29 cellular contexts compared by ENCODE assay signal in genomic region chr2:152632736-152633135, GRCh38.
"Had no signal": no experiment of that assay in that cellular context is flagged by ENCODE, and none has a peak within 500 bp of the region (broad histone marks: within the 10 kb centered on the region; RNA-seq: fewer than 3 reads in every experiment).

No MANE protein-coding gene starts in this region.

- H3K4me3 ChIP-seq: adrenal gland, esophagus muscularis mucosa, gastroesophageal sphincter, heart right ventricle had no signal

- H3K27me3 ChIP-seq: adrenal gland, brain microvascular endothelial cell, esophagus muscularis mucosa, gastroesophageal sphincter, heart right ventricle had no signal

- H3K9me3 ChIP-seq: adrenal gland, esophagus muscularis mucosa, gastroesophageal sphincter, heart right ventricle had no signal

- ATAC-seq: activated CD4-positive, alpha-beta T cell treated with anti-CD3 and anti-CD28 coated beads for 36 hours; activated CD8-positive, alpha-beta memory T cell treated with anti-CD3 and anti-CD28 coated beads, Interleukin-2, amount 10 ng/mL, durations not matched to agents 7 days and 5 days; activated CD8-positive, alpha-beta T cell treated with anti-CD3 and anti-CD28 coated beads, Interleukin-2, amount 10 ng/mL, durations not matched to agents 7 days and 5 days; activated naive CD8-positive, alpha-beta T cell treated with anti-CD3 and anti-CD28 coated beads, Interleukin-2, amount 50 U/mL, for 24 hours; effector memory CD8-positive, alpha-beta T cell; gastroesophageal sphincter; heart right ventricle; T-helper 17 cell had no signal

- H3K4me1 ChIP-seq: adrenal gland had no signal

- DNase-seq: activated CD4-positive, alpha-beta memory T cell treated with anti-CD3 and anti-CD28 coated beads for 36 hours; activated CD4-positive, alpha-beta T cell treated with anti-CD3 and anti-CD28 coated beads for 36 hours; activated CD4-positive, alpha-beta T cell treated with anti-CD3 and anti-CD28 coated beads, Interleukin-2, amount 10 ng/mL, durations not matched to agents 24 days and 14 days; activated CD4-positive, CD25-positive, alpha-beta regulatory T cell; activated CD4-positive, CD25-positive, alpha-beta regulatory T cell treated with anti-CD3 and anti-CD28 coated beads, Interleukin-2, amount 50 U/mL, for 72 hours; activated CD8-positive, alpha-beta memory T cell treated with anti-CD3 and anti-CD28 coated beads, Interleukin-2, amount 10 ng/mL, durations not matched to agents 7 days and 5 days; activated CD8-positive, alpha-beta memory T cell treated with anti-CD3 and anti-CD28 coated beads, Interleukin-2, amount 50 U/mL, for 4 hours; activated CD8-positive, alpha-beta T cell treated with anti-CD3 and anti-CD28 coated beads, Interleukin-2, amount 10 ng/mL, durations not matched to agents 7 days and 5 days; activated effector memory CD4-positive, alpha-beta T cell treated with anti-CD3 and anti-CD28 coated beads, Interleukin-2, amount 50 U/mL, for 16 hours; activated naive CD4-positive, alpha-beta T cell treated with anti-CD3 and anti-CD28 coated beads for 36 hours; activated naive CD8-positive, alpha-beta T cell treated with anti-CD3 and anti-CD28 coated beads for 36 hours; activated naive CD8-positive, alpha-beta T cell treated with anti-CD3 and anti-CD28 coated beads, Interleukin-2, amount 50 U/mL, for 24 hours; activated T-cell treated with anti-CD3 and anti-CD28 coated beads, Interleukin-2, amount 50 U/mL, for 1 hour; activated T-cell treated with anti-CD3 and anti-CD28 coated beads, Interleukin-2, amount 50 U/mL, for 48 hours; adrenal gland; amygdala; aorta; brain microvascular endothelial cell; cortex of kidney; dermis blood vessel endothelial cell; effector CD4-positive, alpha-beta T cell; effector memory CD8-positive, alpha-beta T cell; erythroblast; foreskin melanocyte; heart right ventricle; T-helper 1 cell; T-helper 17 cell had no signal

- H3K27ac ChIP-seq: adrenal gland, brain microvascular endothelial cell, esophagus muscularis mucosa, gastroesophageal sphincter, heart right ventricle had no signal
